Comparison of ENCODE assay signal across 8 cellular contexts in the genomic region with DNA sequence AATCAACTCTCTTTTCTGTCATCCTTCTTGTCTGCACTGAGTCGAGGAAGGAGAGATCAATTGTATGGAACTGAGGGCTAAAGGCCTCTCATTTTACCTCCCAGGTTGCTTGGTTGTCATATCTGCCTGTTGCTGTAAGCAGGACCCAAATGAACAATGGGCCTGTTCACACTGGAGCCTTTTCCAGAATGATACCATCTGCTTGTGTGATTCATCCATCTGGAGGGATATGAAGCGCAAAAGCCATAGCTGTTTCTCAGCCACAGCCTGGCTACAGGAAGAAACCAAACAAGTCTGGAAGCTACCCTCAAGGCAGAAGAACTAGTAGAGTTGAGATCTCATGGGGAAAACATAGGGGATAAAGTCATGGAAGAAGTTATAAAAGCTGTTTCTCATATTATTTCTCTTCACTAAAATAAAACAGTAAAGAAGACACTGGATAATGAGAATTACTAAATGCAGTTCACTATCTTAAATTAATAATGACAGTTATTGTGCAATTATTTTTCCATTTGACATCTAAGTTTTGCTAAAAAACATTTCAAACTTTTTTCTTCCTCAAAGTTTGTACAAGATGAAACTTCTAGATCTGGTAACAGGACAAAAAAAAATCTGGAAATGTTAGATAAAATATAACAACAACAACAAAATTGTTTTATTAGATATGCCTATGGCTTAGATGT.
DNase-seq lines count a peak whose midpoint lies in the region; ATAC-seq and TF ChIP-seq lines count a peak whose summit lies in the region.

No MANE protein-coding gene starts in this region.

- no peak overlapping the region for H3K4me3 ChIP-seq in BE2C (ENCODE audit: low read depth, low read length)
- no peak overlapping the region for H3K4me3 ChIP-seq in mucosa of descending colon

- peak; percentile 25 for ATAC-seq in mucosa of descending colon
- no peak for ATAC-seq in GM19023 (IDR thresholded peaks at IDR 0.05; ENCODE audit: unreplicated experiment)

- TF ChIP-seq CTCF in BE2C (IDR thresholded peaks at IDR 0.05; ENCODE audit: low read depth, low read length) (no peak), endothelial cell (IDR thresholded peaks at IDR 0.05; ENCODE audit: unreplicated experiment) (no peak), mucosa of descending colon (IDR thresholded peaks at IDR 0.05) (no peak), GM13976 (IDR thresholded peaks at IDR 0.05; ENCODE audit: borderline replicate concordance, control extremely low read depth, extremely low read depth, insufficient read depth, missing control alignments) (no peak)

- no peaks in the 10 kb centered on the region for H3K27me3 Mint-ChIP-seq in endothelial cell (ENCODE audit: unreplicated experiment)

- H3K9me3 ChIP-seq in BE2C: no peaks in the 10 kb centered on the region
- no peaks in the 10 kb centered on the region for H3K9me3 ChIP-seq in mucosa of descending colon

- intact Hi-C loops in mucosa of descending colon (cut with DNase I, micrococcal nuclease): no loop called here

- in situ Hi-C loops in GM13976 (cut with MboI; ENCODE audit: low sequenced_read_pairs, unreplicated experiment): no loop called here

- no peak overlapping the region for H3K4me3 Mint-ChIP-seq in endothelial cell (ENCODE audit: unreplicated experiment)

- H3K27me3 ChIP-seq in BE2C: no peaks in the 10 kb centered on the region

- DNase-seq in BE2C (peak; percentile 62), NCI-H446 (lab: John Stamatoyannopoulos, UW) (peak; percentile 71 to 93), endothelial cell (ENCODE audit: low spot score) (peak; percentile 4), mucosa of descending colon (no peak), GM13976 (ENCODE audit: low spot score) (no peak), NCI-H345 treated with DMSO at 0.1 percent for 48 hours (lab: John Stamatoyannopoulos, UW; ENCODE audit: unreplicated experiment) (no peak)
- DNase-seq in activated naive CD4-positive, alpha-beta T cell (lab: John Stamatoyannopoulos, UW): no peak

- no peaks in the 10 kb centered on the region for H3K9me3 Mint-ChIP-seq in endothelial cell (ENCODE audit: unreplicated experiment)

- H3K4me1 Mint-ChIP-seq in endothelial cell (ENCODE audit: unreplicated experiment): peaks cover 8% of the 10 kb centered on the region

- no peaks in the 10 kb centered on the region; the same call in 1 of the 2 replicates for H3K36me3 ChIP-seq in BE2C
- no peaks in the 10 kb centered on the region for H3K36me3 ChIP-seq in mucosa of descending colon (ENCODE audit: low read depth)

- no peak overlapping the region for H3K27ac Mint-ChIP-seq in endothelial cell (ENCODE audit: unreplicated experiment)

- no peaks in the 10 kb centered on the region for H3K36me3 Mint-ChIP-seq in endothelial cell (ENCODE audit: low read depth, unreplicated experiment)

- H3K4me1 ChIP-seq in BE2C (peaks cover 26% of the 10 kb centered on the region), mucosa of descending colon (ENCODE audit: low read depth) (no peaks in the 10 kb centered on the region)

Comparison
In these comparisons a context has a peak if more than half of its experiments do, and no peak if none do; other contexts are left out.
1. DNase-seq: peak in BE2C (single experiment), NCI-H446 (2 of 2) and endothelial cell (single experiment); none in mucosa of descending colon (0 of 3), GM13976 (single experiment), activated naive CD4-positive, alpha-beta T cell (0 of 4) and NCI-H345 treated with DMSO at 0.1 percent for 48 hours (single experiment).